8 cellular contexts compared by ENCODE assay signal in the genomic region with DNA sequence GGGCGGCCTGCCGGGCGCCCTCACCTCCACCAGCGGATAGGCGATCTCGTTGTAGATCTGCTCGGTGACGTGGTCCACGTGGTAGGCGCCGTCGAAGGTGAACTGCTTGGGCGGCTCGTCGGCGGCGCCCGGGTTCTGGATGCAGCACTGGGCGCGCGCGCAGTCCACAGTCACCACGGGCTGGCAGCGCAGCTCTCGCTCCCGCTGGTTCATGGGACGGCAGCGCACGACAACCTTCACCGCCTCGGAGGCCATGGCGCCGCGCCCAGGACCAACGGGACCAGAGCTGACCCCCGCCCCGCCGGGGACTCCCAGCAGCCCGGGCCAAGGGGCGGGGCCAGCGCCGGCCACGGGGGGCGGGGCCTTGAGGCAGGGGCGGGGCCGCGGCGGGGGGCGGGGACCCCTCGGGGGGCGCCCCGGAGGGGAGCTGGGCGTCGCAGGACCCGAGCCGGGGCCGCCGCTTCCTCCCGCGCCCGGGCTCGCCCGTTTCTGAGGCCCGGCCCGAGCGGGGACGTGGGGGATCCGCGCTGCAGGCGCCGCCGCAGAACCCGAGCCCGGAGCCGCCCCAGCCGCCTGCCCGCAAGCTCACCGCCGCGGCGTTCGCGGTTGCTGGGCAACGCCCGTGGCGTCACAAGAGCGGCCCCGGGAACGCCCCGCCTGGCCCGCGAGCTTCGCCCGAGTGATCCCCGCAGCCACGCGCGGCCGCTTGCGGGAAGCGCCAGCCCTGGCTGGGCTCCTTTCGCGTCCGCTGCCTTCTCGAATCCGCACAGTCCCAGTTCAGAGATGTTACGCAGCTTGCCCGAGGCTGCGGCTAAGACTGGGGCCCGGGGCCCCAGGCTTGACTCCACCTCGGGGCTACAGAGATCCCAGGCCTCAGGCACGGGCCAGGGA. TPM values are rescaled to one million over a fixed set of nuclear protein-coding genes. Genes with fewer than 3 reads are reported as not detected.
A peak's percentile ranks its signal among the peaks of the same experiment; 100 is the strongest.
DNase-seq lines count a peak whose midpoint lies in the region; ATAC-seq and TF ChIP-seq lines count a peak whose summit lies in the region.

A gene (minus strand): TSS at position 556 of the 891 bp plus-strand sequence. CDS start 301 bp downstream, at position 255.

- H3K27me3 ChIP-seq in BJ (ENCODE audit: control insufficient read depth, insufficient read depth, low read length) = no peaks in the 10 kb centered on the region
- H3K27me3 ChIP-seq in SJSA1 (replicated peaks) = no peaks in the 10 kb centered on the region
- H3K27me3 ChIP-seq in ovary = no peaks in the 10 kb centered on the region
- no peaks in the 10 kb centered on the region for H3K27me3 ChIP-seq in aorta (ENCODE audit: control insufficient read depth in 1 of 2, insufficient read depth in 2 of 2, low read length in 1 of 2)

- H3K9me3 ChIP-seq in SJSA1 (replicated peaks) = 0 out of 2 replicates have a peak, but pooled peaks cover 6% of the 10 kb centered on the region
- H3K9me3 ChIP-seq in ovary = no peaks in the 10 kb centered on the region
- H3K9me3 ChIP-seq in aorta (ENCODE audit: control insufficient read depth, low read length) = no peaks in the 10 kb centered on the region

- peak; percentile 86 for ATAC-seq in aorta (ENCODE audit: low FRiP score)
- no peak for ATAC-seq in GM19455 (IDR thresholded peaks at IDR 0.05; ENCODE audit: unreplicated experiment)

- TF ChIP-seq POLR2A in ovary (IDR thresholded peaks at IDR 0.05) = peak; percentile 25

- peak within 1 kb of the TSS; percentile 76 for H3K4me3 Mint-ChIP-seq in activated naive CD4-positive, alpha-beta T cell treated with anti-CD3 and anti-CD28 coated beads, Interleukin-2, amount 50 U/mL, for 24 hours
- H3K4me3 Mint-ChIP-seq in glutamatergic neuron (ENCODE audit: unreplicated experiment) = peak within 1 kb of the TSS; percentile 74

- POLR2A ChIA-PET in BJ (lab: Charles Lee) = interaction anchor here (0.6 kb wide), 1 partner anchor 154 kb away, joined by 4 read pairs; no protein-coding TSS in a partner anchor

- intact Hi-C loops in ovary (cut with DNase I) = no loop called here
- intact Hi-C loops in aorta (cut with DNase I) = no loop called here

- H3K4me1 ChIP-seq in SJSA1 (replicated peaks) (peaks cover 10% of the 10 kb centered on the region), ovary (ENCODE audit: insufficient read depth) (no peaks in the 10 kb centered on the region), aorta (ENCODE audit: control insufficient read depth in 1 of 2, insufficient read depth in 2 of 2, low read length in 2 of 2) (no peaks in the 10 kb centered on the region)

- H3K27ac Mint-ChIP-seq in activated naive CD4-positive, alpha-beta T cell treated with anti-CD3 and anti-CD28 coated beads, Interleukin-2, amount 50 U/mL, for 24 hours = no peak within 1 kb of the TSS
- H3K27ac Mint-ChIP-seq in glutamatergic neuron (ENCODE audit: unreplicated experiment) = no peak within 1 kb of the TSS

- H3K27ac ChIP-seq in SJSA1 (no peak within 1 kb of the TSS), ovary (no peak within 1 kb of the TSS), aorta (ENCODE audit: low read depth in 1 of 2, low read length in 2 of 2) (no peak within 1 kb of the TSS)

- no peak for TF ChIP-seq CTCF in BJ (IDR thresholded peaks at IDR 0.05; ENCODE audit: insufficient read depth, low read depth, low read length)
- no peak for TF ChIP-seq CTCF in glutamatergic neuron (IDR thresholded peaks at IDR 0.05; ENCODE audit: partially characterized antibody, unreplicated experiment)
- no peak for TF ChIP-seq CTCF in ovary (IDR thresholded peaks at IDR 0.05)

- no peaks in the 10 kb centered on the region for H3K9me3 Mint-ChIP-seq in activated naive CD4-positive, alpha-beta T cell treated with anti-CD3 and anti-CD28 coated beads, Interleukin-2, amount 50 U/mL, for 24 hours
- H3K9me3 Mint-ChIP-seq in glutamatergic neuron (ENCODE audit: unreplicated experiment) = peaks cover 6% of the 10 kb centered on the region

- CTCF ChIA-PET in BJ (lab: Yijun Ruan, JAX) = interaction anchor here (0.6 to 1.7 kb wide), 3 partner anchors 16 to 395 kb away, joined by 3 to 4 read pairs (median 3); no protein-coding TSS in a partner anchor

- H3K4me3 ChIP-seq in BJ (ENCODE audit: low read depth, low read length) (peak within 1 kb of the TSS; percentile 48), SJSA1 (peak within 1 kb of the TSS; percentile 47), ovary (peak within 1 kb of the TSS; percentile 35), aorta (ENCODE audit: low read length in 2 of 2) (peak within 1 kb of the TSS; percentile 2 to 55)

- no peaks in the 10 kb centered on the region for H3K36me3 Mint-ChIP-seq in activated naive CD4-positive, alpha-beta T cell treated with anti-CD3 and anti-CD28 coated beads, Interleukin-2, amount 50 U/mL, for 24 hours
- H3K36me3 Mint-ChIP-seq in glutamatergic neuron (ENCODE audit: unreplicated experiment) = no peaks in the 10 kb centered on the region

- 2 to 3% (median 2%) methylated on average over 40 to 111 of the region's 112 CpGs for WGBS in ovary, 3 donors
- 1 to 2% methylated on average over 75 to 112 of the region's 112 CpGs for WGBS in aorta, 2 donors

- H3K4me1 Mint-ChIP-seq in activated naive CD4-positive, alpha-beta T cell treated with anti-CD3 and anti-CD28 coated beads, Interleukin-2, amount 50 U/mL, for 24 hours = peaks cover 11% of the 10 kb centered on the region
- H3K4me1 Mint-ChIP-seq in glutamatergic neuron (ENCODE audit: low read depth, unreplicated experiment) = peaks cover 2% of the 10 kb centered on the region

- DNase-seq in BJ (ENCODE audit: low read depth) (no peak), HCEC 1CT (peak; percentile 68), SJSA1 (ENCODE audit: low read depth in 1 of 2, low spot score in 2 of 2) (peak; percentile 48 to 73), glutamatergic neuron (peak; percentile 80), ovary (peak; percentile 78 to 89 (median 85)), aorta (peak; percentile 83 to 92)

- peaks cover 15% of the 10 kb centered on the region for H3K27me3 Mint-ChIP-seq in activated naive CD4-positive, alpha-beta T cell treated with anti-CD3 and anti-CD28 coated beads, Interleukin-2, amount 50 U/mL, for 24 hours
- H3K27me3 Mint-ChIP-seq in glutamatergic neuron (ENCODE audit: unreplicated experiment) = peaks cover 19% of the 10 kb centered on the region

- TF ChIP-seq EP300 in ovary (IDR thresholded peaks at IDR 0.05) = no peak

- no peaks in the 10 kb centered on the region for H3K36me3 ChIP-seq in BJ (ENCODE audit: control insufficient read depth, insufficient read depth, low read length)
- no peaks in the 10 kb centered on the region for H3K36me3 ChIP-seq in SJSA1
- H3K36me3 ChIP-seq in ovary = no peaks in the 10 kb centered on the region
- H3K36me3 ChIP-seq in aorta (ENCODE audit: control insufficient read depth in 1 of 2, insufficient read depth in 2 of 2, low read length in 1 of 2) = no peaks in the 10 kb centered on the region

RNA-seq across cellular contexts. Expression of the gene that starts here (rescaled TPM):
- polyA plus RNA-seq in BJ (2011; rRNA removed) (1.6 and 3.7 TPM in 2 replicates), ovary (1 to 10 TPM in 1 of 2 donors, under 1 TPM in 1; 1.00 to 2.2 TPM), aorta (1 to 10 TPM in 1 of 2 donors, under 1 TPM in 1; 0.49 to 2.6 TPM)
- polyA minus RNA-seq in BJ (2011; rRNA and poly(A)+ RNA removed) = 1.3 and 1.6 TPM in 2 replicates
- total RNA-seq in SJSA1 (2014; rRNA removed; shearing (Covaris generic)) = 1.9 and 4.0 TPM in 2 replicates
- total RNA-seq in glutamatergic neuron (ENCODE audit: unreplicated experiment) (1.6 TPM), ovary (1 to 10 TPM in 4 of 7 donors, under 1 TPM in 3; 0.56 to 6.2 (median 2.2) TPM), aorta (1 to 10 TPM; 2.5 to 3.2 TPM)
